15 cellular contexts compared by ENCODE assay signal in genomic region chr2:98463081-98463481, GRCh38. TPM values are rescaled to one million over a fixed set of nuclear protein-coding genes. Genes with fewer than 3 reads are reported as not detected.
DNase-seq lines count a peak whose midpoint lies in the region; ATAC-seq, FAIRE-seq and TF ChIP-seq lines count a peak whose summit lies in the region.
"Had no signal": no experiment of that assay in that cellular context is flagged by ENCODE, and none has a peak within 500 bp of the region (broad histone marks: within the 10 kb centered on the region; RNA-seq: fewer than 3 reads in every experiment).

No MANE protein-coding gene starts in this region.

- POLR2A ChIA-PET in H1 (lab: Charles Lee; ENCODE audit: partially characterized antibody), result no interaction called here

- H3K14ac ChIP-seq in H1 (ENCODE audit: insufficient read length), result no peak overlapping the region

- H3F3A ChIP-seq in smooth muscle cell (ENCODE audit: low read depth), result no peaks in the 10 kb centered on the region

- no peak for ATAC-seq in HG03521 (IDR thresholded peaks at IDR 0.05; ENCODE audit: unreplicated experiment)
- ATAC-seq: HepG2, psoas muscle had no signal

- H2BK20ac ChIP-seq in H1 (ENCODE audit: low read length), result no peak overlapping the region

- peak overlapping the region; percentile 8; the same call in 1 of the 2 replicates for H2AK5ac ChIP-seq in H1 (ENCODE audit: low read depth, low read length)

- no peaks in the 10 kb centered on the region for H3K27me3 ChIP-seq in H1 (replicated peaks in 1 of 4; ENCODE audit: control insufficient read depth in 3 of 4, extremely low read depth in 1 of 4, insufficient read depth in 3 of 4, low read length in 3 of 4)
- no peaks in the 10 kb centered on the region for H3K27me3 ChIP-seq in transverse colon
- H3K27me3 ChIP-seq in smooth muscle cell (ENCODE audit: low read depth), result no peaks in the 10 kb centered on the region

- H4K20me1 ChIP-seq in H1 (replicated peaks in 1 of 2; ENCODE audit: control insufficient read depth in 1 of 2, insufficient read depth in 2 of 2, low read length in 2 of 2) (peaks cover 7 to 20% of the 10 kb centered on the region in 2 experiments), smooth muscle cell (ENCODE audit: low read depth) (peaks cover 89% of the 10 kb centered on the region)

- H3K4me2 ChIP-seq in H1 (ENCODE audit: insufficient read depth in 1 of 2, low read depth in 2 of 2, low read length in 2 of 2) (peak overlapping the region; percentile 1 to 46; a peak in 2 of 4 replicates), smooth muscle cell (no peak overlapping the region)

- TF ChIP-seq RAD21 in H1 (IDR thresholded peaks at IDR 0.05 in 1 of 2, conservative IDR thresholded peaks at IDR 0.05 in 1 of 2; ENCODE audit: low read depth in 2 of 2, low read length in 2 of 2), result no peak

- TF ChIP-seq EP300 in H1 (IDR thresholded peaks at IDR 0.05; ENCODE audit: borderline replicate concordance in 1 of 2, low read depth in 2 of 2, low read length in 2 of 2) (no peak), transverse colon (IDR thresholded peaks at IDR 0.05; ENCODE audit: low read depth) (no peak)

- H4K91ac ChIP-seq in H1 (replicated peaks; ENCODE audit: insufficient read length, low read length), result peak overlapping the region; percentile 12

- H3K4me3 ChIP-seq in H1 (ENCODE audit: extremely low read depth in 1 of 4, insufficient read depth in 2 of 4, low read depth in 3 of 4, low read length in 4 of 4) (no peak overlapping the region), transverse colon (no peak overlapping the region), smooth muscle cell (no peak overlapping the region)
- H3K4me3 ChIP-seq: lung, psoas muscle had no signal

- H3K23ac ChIP-seq in H1 (ENCODE audit: insufficient read length), result no peak overlapping the region

- 88% methylated on average over 11 of the region's 11 CpGs; no CpG with 5 or more reads in 1 of the 2 experiments for WGBS in H1 (ENCODE audit: extremely low coverage in 1 of 2, insufficient coverage in 1 of 2, insufficient read length in 1 of 2, insufficient replicate concordance in 2 of 2, low coverage in 1 of 2, low lambda C conversion rate in 2 of 2, missing lambda C conversion rate in 1 of 2), 2 experiments
- WGBS in transverse colon (ENCODE audit: low coverage in 1 of 2), 2 donors, result 88% methylated on average over 11 of the region's 11 CpGs; no CpG with 5 or more reads in 1 of the 2 donors
- 97% methylated on average over 11 of the region's 11 CpGs for WGBS in smooth muscle cell (ENCODE audit: low lambda C conversion rate)

- no peak for TF ChIP-seq CTCF in H1 (IDR thresholded peaks at IDR 0.05; ENCODE audit: control extremely low read depth in 1 of 3, insufficient read depth in 1 of 3, low read depth in 1 of 3, low read length in 3 of 3)
- no peak for TF ChIP-seq CTCF in transverse colon (IDR thresholded peaks at IDR 0.05)
- no peak for TF ChIP-seq CTCF in smooth muscle cell (IDR thresholded peaks at IDR 0.05; ENCODE audit: borderline replicate concordance, insufficient read depth, poor library complexity, severe bottlenecking)

- no peak overlapping the region for H3K56ac ChIP-seq in H1 (replicated peaks; ENCODE audit: insufficient read length, low read depth, low read length)

- DNase-seq in activated T-cell treated with anti-CD3 and anti-CD28 coated beads, Interleukin-2, amount 50 U/mL, for 1 hour, result peak; percentile 20
- no peak for DNase-seq in activated T-cell treated with anti-CD3 and anti-CD28 coated beads, Interleukin-2, amount 50 U/mL, for 48 hours
- DNase-seq in RPMI8226 (peak; percentile 92), H1 (ENCODE audit: low read depth in 1 of 2, low spot score in 2 of 2) (no peak), transverse colon (peak; percentile 49), smooth muscle cell (lab: John Stamatoyannopoulos, UW; ENCODE audit: unreplicated experiment) (no peak), DMS114 treated with DMSO at 0.1 percent for 48 hours (lab: John Stamatoyannopoulos, UW; ENCODE audit: unreplicated experiment) (no peak)
- DNase-seq: amygdala; effector CD4-positive, alpha-beta T cell; NCI-H2171; psoas muscle; stimulated activated CD4-positive, alpha-beta T cell treated with anti-CD3 and anti-CD28 coated beads, Interleukin-4, amount 100 ng/mL, for 1 hour had no signal

- no peaks in the 10 kb centered on the region for H3K23me2 ChIP-seq in H1 (ENCODE audit: low read depth, low read length)

- H2BK120ac ChIP-seq in H1 (replicated peaks; ENCODE audit: low read depth, low read length), result no peak overlapping the region

- H3K9ac ChIP-seq in H1 (replicated peaks in 1 of 4; ENCODE audit: extremely low read depth in 1 of 4, low read depth in 3 of 4, low read length in 3 of 4) (no peak overlapping the region), smooth muscle cell (ENCODE audit: low read depth) (no peak overlapping the region)

- TF ChIP-seq POLR2A in H1 (IDR thresholded peaks at IDR 0.05; ENCODE audit: control extremely low read depth in 1 of 2, low read depth in 2 of 2, low read length in 2 of 2) (no peak), transverse colon (IDR thresholded peaks at IDR 0.05) (no peak)

- FAIRE-seq in H1 (lab: Jason Lieb, UNC), result no peak
- FAIRE-seq: HepG2 had no signal

- H3K27ac ChIP-seq in H1 (ENCODE audit: low read depth, low read length) (no peak overlapping the region), transverse colon (peak overlapping the region; percentile 72 to 84 (median 76)), smooth muscle cell (ENCODE audit: low read depth) (no peak overlapping the region)
- H3K27ac ChIP-seq: psoas muscle had no signal

- H3K9me3 ChIP-seq in H1 (ENCODE audit: insufficient read depth in 2 of 2, low read depth in 1 of 2, low read length in 1 of 2) (no peaks in the 10 kb centered on the region), transverse colon (no peaks in the 10 kb centered on the region), smooth muscle cell (replicated peaks; ENCODE audit: low read depth) (no peaks in the 10 kb centered on the region)
- H3K9me3 ChIP-seq: psoas muscle had no signal

- H2BK12ac ChIP-seq in H1 (ENCODE audit: low read depth, low read length), result peak overlapping the region; percentile 78; the same call in 1 of the 2 replicates

- H2BK15ac ChIP-seq in H1 (ENCODE audit: low read length), result peak overlapping the region; percentile 10; the same call in 1 of the 2 replicates

- CTCF ChIA-PET in H1 (lab: Charles Lee; ENCODE audit: partially characterized antibody), result interaction anchor here (1.3 to 5.2 kb wide), 4 partner anchors 10 to 106 kb away, joined by 3 to 30 read pairs (median 5); no protein-coding TSS in a partner anchor

- H3K4me1 ChIP-seq in H1 (replicated peaks in 1 of 4; ENCODE audit: control insufficient read depth in 3 of 4, insufficient read depth in 4 of 4, low read length in 3 of 4) (peaks cover 21 to 37% (median 25%) of the 10 kb centered on the region in 4 experiments), transverse colon (peaks cover 27 to 73% (median 42%) of the 10 kb centered on the region in 4 donors), smooth muscle cell (ENCODE audit: low read depth) (no peaks in the 10 kb centered on the region)

- H4K5ac ChIP-seq in H1 (ENCODE audit: insufficient read length, low read depth, low read length), result peak overlapping the region; percentile 28

- H3K79me2 ChIP-seq in H1 (ENCODE audit: control insufficient read depth in 1 of 2, insufficient read depth in 2 of 2, low read length in 2 of 2) (peaks cover 0 to 89% of the 10 kb centered on the region in 2 experiments; a peak in 3 of 4 replicates), smooth muscle cell (ENCODE audit: low read depth) (peaks cover 14% of the 10 kb centered on the region)

- intact Hi-C loops in transverse colon (cut with DNase I; ENCODE audit: low total_unique reads), result no loop called here

- in situ Hi-C loops in transverse colon (cut with MboI; ENCODE audit: low pct_ligation_motif_present in 1 of 4, low pct_unique_long_range_greater_than_20kb in 1 of 4, low sequenced_read_pairs in 3 of 4), result no loop called here

- H3K36me3 ChIP-seq in H1 (ENCODE audit: control insufficient read depth in 2 of 4, insufficient read depth in 4 of 4, low read length in 3 of 4) (no peaks in the 10 kb centered on the region), transverse colon (no peaks in the 10 kb centered on the region), smooth muscle cell (ENCODE audit: low read depth) (no peaks in the 10 kb centered on the region)

- H2AFZ ChIP-seq in H1 (ENCODE audit: low read length), result no peak overlapping the region
- H2AFZ ChIP-seq in smooth muscle cell (ENCODE audit: low read depth), result no peak overlapping the region

- no peak overlapping the region for H4K8ac ChIP-seq in H1 (ENCODE audit: extremely low read depth, insufficient read depth, low read length)

- H3K4ac ChIP-seq in H1 (replicated peaks; ENCODE audit: insufficient read length, low read depth, low read length), result peak overlapping the region; percentile 24

- H2BK5ac ChIP-seq in H1 (ENCODE audit: low read depth, low read length), result peak overlapping the region; percentile 50; the same call in 1 of the 2 replicates

- H3K79me1 ChIP-seq in H1 (ENCODE audit: low read depth, low read length), result peaks cover 32% of the 10 kb centered on the region

- peak overlapping the region; percentile 91 for H3K18ac ChIP-seq in H1 (ENCODE audit: extremely low read depth, low read length)

TF ChIP-seq in H1, 55 proteins besides CTCF, POLR2A, EP300 and RAD21:
- TF ChIP-seq CHD2 (IDR thresholded peaks at IDR 0.05; ENCODE audit: low read length), result no peak
- no peak for TF ChIP-seq SIX5 (IDR thresholded peaks at IDR 0.05; ENCODE audit: low read depth, low read length)

RNA-seq across cellular contexts. Expression of gene INPP4A, which starts 18.4 kb away (rescaled TPM):
- total RNA-seq in H1 (2021; fragmentation: NEBNext Ultra II Directional; extraction: Animal tissue kit (Norgen Biotek cat#: 25700)), result 34.3 and 36.4 TPM in 2 replicates
- polyA plus RNA-seq in H1 (2011; rRNA removed) (25.6 and 38.6 TPM in 2 replicates), smooth muscle cell (10.1 and 11.3 TPM in 2 replicates)
- 32.2 TPM for polyA plus RNA-seq in H1 (2011; cell fraction: cytosol; rRNA removed)
- polyA plus RNA-seq in H1 (2011; cell fraction: nucleus; rRNA removed), result 100 TPM
- 21.4 to 36.6 TPM (median 30.9 TPM) in 4 replicates for polyA plus RNA-seq in H1 (2012, experiment 1 of 2)
- polyA plus RNA-seq in H1 (2012, experiment 2 of 2), result 5.1 TPM
- polyA plus RNA-seq in H1 (2013, experiment 1 of 2), result 8.9 TPM
- 8.7 TPM for polyA plus RNA-seq in H1 (2013, experiment 2 of 2)
- 112 and 124 TPM in 2 replicates for polyA minus RNA-seq in H1 (2011; rRNA and poly(A)+ RNA removed)
- 55.2 TPM for polyA minus RNA-seq in H1 (2011; cell fraction: cytosol; rRNA and poly(A)+ RNA removed)
- 97.0 TPM for polyA minus RNA-seq in H1 (2011; cell fraction: nucleus; rRNA and poly(A)+ RNA removed)
- total RNA-seq in transverse colon (10 to 100 TPM; 22.8 to 35.8 (median 25.4) TPM), smooth muscle cell (11.7 and 17.3 TPM in 2 replicates)

Comparison
In these comparisons a context has a peak if more than half of its experiments do, and no peak if none do; other contexts are left out.
1. DNase-seq: peak in activated T-cell treated with anti-CD3 and anti-CD28 coated beads, Interleukin-2, amount 50 U/mL, for 1 hour (single experiment), RPMI8226 (single experiment) and transverse colon (single experiment); none in activated T-cell treated with anti-CD3 and anti-CD28 coated beads, Interleukin-2, amount 50 U/mL, for 48 hours (0 of 2), H1 (0 of 2), smooth muscle cell (single experiment) and DMS114 treated with DMSO at 0.1 percent for 48 hours (single experiment).
2. H3K27ac ChIP-seq: peak in transverse colon (4 of 4); none in H1 (single experiment) and smooth muscle cell (single experiment).